In genomic region chr19:58536852-58537798, GRCh38 we compare ENCODE assay signal across 1 cellular context.
TF ChIP-seq lines count a peak whose summit lies in the region.

No MANE protein-coding gene starts in this region.

TF ChIP-seq in K562, 482 proteins besides CTCF, POLR2A, EP300 and RAD21:
- no peak for TF ChIP-seq POLR2AphosphoS5 (IDR thresholded peaks at IDR 0.05; ENCODE audit: control insufficient read depth, insufficient read depth, low read depth, low read length)
- peak; percentile 52 for TF ChIP-seq CEBPG (CRISPR knock-in tag; IDR thresholded peaks at IDR 0.05)
- no peak for TF ChIP-seq CEBPG (tag; conservative IDR thresholded peaks at IDR 0.05 in 1 of 2, IDR thresholded peaks at IDR 0.05 in 1 of 2)
TF ChIP-seq in K562: peak in this region for 1.
